Comparison of ENCODE assay signal across 8 cellular contexts in the genomic region with DNA sequence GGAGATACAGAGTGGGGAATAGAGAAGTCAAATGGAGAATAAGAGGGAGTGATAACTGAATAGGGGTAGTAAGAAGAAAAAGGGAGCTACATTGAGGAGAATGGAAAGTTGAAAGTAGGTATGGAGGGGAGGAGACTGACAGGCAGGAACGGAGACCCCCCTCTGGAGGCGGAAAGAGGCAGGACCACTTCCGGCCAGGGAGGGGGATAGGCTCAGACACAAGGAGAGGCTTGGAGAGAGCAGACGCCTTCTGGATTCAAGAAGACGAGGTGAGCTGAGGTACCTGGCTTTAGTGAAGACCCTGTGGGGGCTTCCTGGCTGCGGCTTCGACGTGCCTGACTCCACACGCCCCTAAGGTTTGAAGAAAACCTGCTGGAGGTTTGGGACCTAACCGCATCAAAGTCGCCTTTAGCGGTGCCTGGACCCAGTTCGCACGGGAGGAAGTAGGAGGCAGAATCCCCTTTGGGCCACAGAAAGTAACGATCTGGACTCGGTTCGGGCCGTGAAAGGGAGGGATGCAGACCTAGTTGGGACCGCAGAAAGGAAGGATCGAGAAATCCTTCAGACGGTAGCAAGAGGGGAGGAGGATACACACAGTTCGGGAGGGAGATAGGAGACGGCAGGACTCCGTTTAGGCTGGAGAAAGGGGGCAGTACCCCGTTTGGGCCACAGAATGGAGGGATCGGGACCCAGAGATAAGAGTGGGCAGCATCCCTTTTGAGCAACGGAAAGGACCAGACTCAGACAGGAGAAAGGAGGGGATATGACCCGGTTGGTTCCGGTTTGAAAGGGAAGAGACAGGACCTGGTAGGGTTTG. TPM values are rescaled to one million over a fixed set of nuclear protein-coding genes. Genes with fewer than 3 reads are reported as not detected.
A peak's percentile ranks its signal among the peaks of the same experiment; 100 is the strongest.
DNase-seq lines count a peak whose midpoint lies in the region; ATAC-seq and TF ChIP-seq lines count a peak whose summit lies in the region.

A gene with protein sequence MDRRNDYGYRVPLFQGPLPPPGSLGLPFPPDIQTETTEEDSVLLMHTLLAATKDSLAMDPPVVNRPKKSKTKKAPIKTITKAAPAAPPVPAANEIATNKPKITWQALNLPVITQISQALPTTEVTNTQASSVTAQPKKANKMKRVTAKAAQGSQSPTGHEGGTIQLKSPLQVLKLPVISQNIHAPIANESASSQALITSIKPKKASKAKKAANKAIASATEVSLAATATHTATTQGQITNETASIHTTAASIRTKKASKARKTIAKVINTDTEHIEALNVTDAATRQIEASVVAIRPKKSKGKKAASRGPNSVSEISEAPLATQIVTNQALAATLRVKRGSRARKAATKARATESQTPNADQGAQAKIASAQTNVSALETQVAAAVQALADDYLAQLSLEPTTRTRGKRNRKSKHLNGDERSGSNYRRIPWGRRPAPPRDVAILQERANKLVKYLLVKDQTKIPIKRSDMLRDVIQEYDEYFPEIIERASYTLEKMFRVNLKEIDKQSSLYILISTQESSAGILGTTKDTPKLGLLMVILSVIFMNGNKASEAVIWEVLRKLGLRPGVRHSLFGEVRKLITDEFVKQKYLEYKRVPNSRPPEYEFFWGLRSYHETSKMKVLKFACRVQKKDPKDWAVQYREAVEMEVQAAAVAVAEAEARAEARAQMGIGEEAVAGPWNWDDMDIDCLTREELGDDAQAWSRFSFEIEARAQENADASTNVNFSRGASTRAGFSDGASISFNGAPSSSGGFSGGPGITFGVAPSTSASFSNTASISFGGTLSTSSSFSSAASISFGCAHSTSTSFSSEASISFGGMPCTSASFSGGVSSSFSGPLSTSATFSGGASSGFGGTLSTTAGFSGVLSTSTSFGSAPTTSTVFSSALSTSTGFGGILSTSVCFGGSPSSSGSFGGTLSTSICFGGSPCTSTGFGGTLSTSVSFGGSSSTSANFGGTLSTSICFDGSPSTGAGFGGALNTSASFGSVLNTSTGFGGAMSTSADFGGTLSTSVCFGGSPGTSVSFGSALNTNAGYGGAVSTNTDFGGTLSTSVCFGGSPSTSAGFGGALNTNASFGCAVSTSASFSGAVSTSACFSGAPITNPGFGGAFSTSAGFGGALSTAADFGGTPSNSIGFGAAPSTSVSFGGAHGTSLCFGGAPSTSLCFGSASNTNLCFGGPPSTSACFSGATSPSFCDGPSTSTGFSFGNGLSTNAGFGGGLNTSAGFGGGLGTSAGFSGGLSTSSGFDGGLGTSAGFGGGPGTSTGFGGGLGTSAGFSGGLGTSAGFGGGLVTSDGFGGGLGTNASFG (N-terminal part only) (plus strand): TSS at position 215 of the 817 bp plus-strand sequence. CDS start 1,423 bp downstream, outside the sequence.

- H3K4me3 Mint-ChIP-seq in activated CD8-positive, alpha-beta T cell treated with anti-CD3 and anti-CD28 coated beads, Interleukin-2, amount 10 ng/mL, durations not matched to agents 7 days and 5 days: peak within 1 kb of the TSS; percentile 74

- H3K4me3 ChIP-seq in GM12865 (ENCODE audit: low read depth, low read length): peak within 1 kb of the TSS; percentile 57

- intact Hi-C loops in left cardiac atrium (cut with DNase I) (no loop called here), posterior cingulate gyrus (cut with DNase I) (loop anchor here (10.0 kb wide), 1 partner anchor 426 kb away; a partner anchor contains a TSS)

- POLR2A ChIA-PET in activated CD8-positive, alpha-beta T cell treated with anti-CD3 and anti-CD28 coated beads, Interleukin-2, amount 10 ng/mL, durations not matched to agents 7 days and 5 days (lab: Charles Lee): no interaction called here

- peaks cover 8% of the 10 kb centered on the region for H3K27me3 Mint-ChIP-seq in activated CD8-positive, alpha-beta T cell treated with anti-CD3 and anti-CD28 coated beads, Interleukin-2, amount 10 ng/mL, durations not matched to agents 7 days and 5 days (ENCODE audit: low read depth)

- ATAC-seq in activated CD8-positive, alpha-beta T cell treated with anti-CD3 and anti-CD28 coated beads, Interleukin-2, amount 10 ng/mL, durations not matched to agents 7 days and 5 days: peak; percentile 27
- peak; percentile 53 to 57 for ATAC-seq in left cardiac atrium

- CTCF ChIA-PET in activated CD8-positive, alpha-beta T cell treated with anti-CD3 and anti-CD28 coated beads, Interleukin-2, amount 10 ng/mL, durations not matched to agents 7 days and 5 days (lab: Charles Lee): no interaction called here

- TF ChIP-seq CTCF in GM12865 (IDR thresholded peaks at IDR 0.05; ENCODE audit: insufficient read depth, low read depth, low read length, missing control alignments): no peak

- H3K36me3 Mint-ChIP-seq in activated CD8-positive, alpha-beta T cell treated with anti-CD3 and anti-CD28 coated beads, Interleukin-2, amount 10 ng/mL, durations not matched to agents 7 days and 5 days (ENCODE audit: low read depth): no peaks in the 10 kb centered on the region

- peak within 1 kb of the TSS; percentile 52 for H3K27ac Mint-ChIP-seq in activated CD8-positive, alpha-beta T cell treated with anti-CD3 and anti-CD28 coated beads, Interleukin-2, amount 10 ng/mL, durations not matched to agents 7 days and 5 days

- DNase-seq in GM12865 (ENCODE audit: low read depth) (no peak), HK-2 (ENCODE audit: unreplicated experiment) (peak; percentile 2), left cardiac atrium (no peak), posterior cingulate gyrus (peak in 6 of 10 donors; percentile 14 to 88 (median 52)), activated gamma-delta T cell (lab: John Stamatoyannopoulos, UW) (no peak), epidermal melanocyte (ENCODE audit: insufficient read length, low spot score) (no peak), 8988T (no peak)
- DNase-seq in activated CD8-positive, alpha-beta T cell treated with anti-CD3 and anti-CD28 coated beads, Interleukin-2, amount 10 ng/mL, durations not matched to agents 7 days and 5 days: peak; percentile 21

- peaks cover 14% of the 10 kb centered on the region for H3K4me1 Mint-ChIP-seq in activated CD8-positive, alpha-beta T cell treated with anti-CD3 and anti-CD28 coated beads, Interleukin-2, amount 10 ng/mL, durations not matched to agents 7 days and 5 days (ENCODE audit: low read depth)

- H3K9me3 Mint-ChIP-seq in activated CD8-positive, alpha-beta T cell treated with anti-CD3 and anti-CD28 coated beads, Interleukin-2, amount 10 ng/mL, durations not matched to agents 7 days and 5 days (ENCODE audit: insufficient read depth): no peaks in the 10 kb centered on the region

RNA-seq across cellular contexts. Expression of the gene that starts here (rescaled TPM):
- 1 to 10 TPM in 1 of 2 experiments, under 1 TPM in 1; 0.87 to 1.5 TPM for total RNA-seq in activated CD8-positive, alpha-beta T cell treated with anti-CD3 and anti-CD28 coated beads, Interleukin-2, amount 10 ng/mL, durations not matched to agents 7 days and 5 days
- 1 to 10 TPM; 3.7 to 4.9 TPM for total RNA-seq in left cardiac atrium

Comparison
In these comparisons a context has a peak if more than half of its experiments do, and no peak if none do; other contexts are left out.
1. DNase-seq: peak in HK-2 (single experiment), activated CD8-positive, alpha-beta T cell treated with anti-CD3 and anti-CD28 coated beads, Interleukin-2, amount 10 ng/mL, durations not matched to agents 7 days and 5 days (single experiment) and posterior cingulate gyrus (6 of 10); none in GM12865 (single experiment), left cardiac atrium (single experiment), activated gamma-delta T cell (single experiment), epidermal melanocyte (single experiment) and 8988T (single experiment).